In genomic region chr3:136750922-136751258, GRCh38 we compare ENCODE assay signal across 8 cellular contexts. TPM values are rescaled to one million over a fixed set of nuclear protein-coding genes. Genes with fewer than 3 reads are reported as not detected.
A peak's percentile ranks its signal among the peaks of the same experiment; 100 is the strongest.
DNase-seq lines count a peak whose midpoint lies in the region; ATAC-seq, FAIRE-seq and TF ChIP-seq lines count a peak whose summit lies in the region.

No MANE protein-coding gene starts in this region.

- H3K27ac Mint-ChIP-seq in CD4-positive, CD25-positive, alpha-beta regulatory T cell = peak overlapping the region; percentile 84 to 93 (median 91)

- H3K4me1 ChIP-seq in CD4-positive, CD25-positive, alpha-beta regulatory T cell (ENCODE audit: control insufficient read depth, insufficient read depth, low read length, poor library complexity, severe bottlenecking) = peaks cover 51% of the 10 kb centered on the region
- H3K4me1 ChIP-seq in OCI-LY3 (ENCODE audit: low read length) = peaks cover 31% of the 10 kb centered on the region
- H3K4me1 ChIP-seq in endothelial cell of umbilical vein (ENCODE audit: control insufficient read depth, extremely low read depth, insufficient read depth, low read length) = peaks cover 24% of the 10 kb centered on the region
- peaks cover 29% of the 10 kb centered on the region for H3K4me1 ChIP-seq in osteoblast (ENCODE audit: insufficient read depth, low read length)

- TSS peak; percentile 44 for BruUV-seq in endothelial cell of umbilical vein (replicated peaks; lab: Mats Ljungman, UMichigan)

- no peak for TF ChIP-seq POLR2A in endothelial cell of umbilical vein (IDR thresholded peaks at IDR 0.05; ENCODE audit: low read depth, low read length)

- intact Hi-C loops in endothelial cell of umbilical vein (cut with micrococcal nuclease) = loop anchor here (5.0 to 10.0 kb wide), 3 partner anchors 144 to 609 kb away; no protein-coding TSS in a partner anchor

- H3K9ac ChIP-seq in OCI-LY3 (ENCODE audit: low read length) (peak overlapping the region; percentile 94), endothelial cell of umbilical vein (replicated peaks; ENCODE audit: extremely low read depth, insufficient read depth, low read length) (peak overlapping the region; percentile 96)

- no peaks in the 10 kb centered on the region for H3K27me3 ChIP-seq in CD4-positive, CD25-positive, alpha-beta regulatory T cell (ENCODE audit: control insufficient read depth, insufficient read depth, low read length)
- H3K27me3 ChIP-seq in OCI-LY3 (ENCODE audit: low read depth, low read length) = no peaks in the 10 kb centered on the region
- H3K27me3 ChIP-seq in endothelial cell of umbilical vein (ENCODE audit: control insufficient read depth in 2 of 2, insufficient read depth in 2 of 2, low read length in 2 of 2) = no peaks in the 10 kb centered on the region
- no peaks in the 10 kb centered on the region for H3K27me3 ChIP-seq in osteoblast (ENCODE audit: insufficient read depth, low read length)

- peaks cover 24 to 62% (median 47%) of the 10 kb centered on the region in 4 donors for H3K4me1 Mint-ChIP-seq in CD4-positive, CD25-positive, alpha-beta regulatory T cell

- H3K9me3 Mint-ChIP-seq in CD4-positive, CD25-positive, alpha-beta regulatory T cell = peaks cover 0 to 2% (median 0%) of the 10 kb centered on the region in 7 donors

- peak overlapping the region; percentile 92 to 97 (median 97) for H3K4me3 Mint-ChIP-seq in CD4-positive, CD25-positive, alpha-beta regulatory T cell

- H2AFZ ChIP-seq in OCI-LY3 (ENCODE audit: low read depth, low read length) (no peak overlapping the region), endothelial cell of umbilical vein (ENCODE audit: low read depth, low read length) (peak overlapping the region; percentile 9), osteoblast (ENCODE audit: low read length) (peak overlapping the region; percentile 73)

- POLR2A ChIA-PET in endothelial cell of umbilical vein (lab: Charles Lee) = no interaction called here

- TF ChIP-seq CTCF in OCI-LY3 (IDR thresholded peaks at IDR 0.05; ENCODE audit: low read depth, low read length) (no peak), endothelial cell of umbilical vein (IDR thresholded peaks at IDR 0.05; ENCODE audit: extremely low read depth in 1 of 2, insufficient read depth in 1 of 2, low read depth in 1 of 2, low read length in 2 of 2) (no peak), osteoblast (IDR thresholded peaks at IDR 0.05; ENCODE audit: extremely low read depth, low read depth, low read length) (no peak)

- no peaks in the 10 kb centered on the region for H3K27me3 Mint-ChIP-seq in CD4-positive, CD25-positive, alpha-beta regulatory T cell

- no peaks in the 10 kb centered on the region for H4K20me1 ChIP-seq in OCI-LY3 (ENCODE audit: insufficient read depth, low read length)
- no peaks in the 10 kb centered on the region for H4K20me1 ChIP-seq in endothelial cell of umbilical vein (replicated peaks; ENCODE audit: control insufficient read depth, extremely low read depth, insufficient read depth, low read length)
- H4K20me1 ChIP-seq in osteoblast (ENCODE audit: insufficient read depth, low read length) = no peaks in the 10 kb centered on the region

- no peaks in the 10 kb centered on the region for H3K9me3 ChIP-seq in CD4-positive, CD25-positive, alpha-beta regulatory T cell (ENCODE audit: control insufficient read depth in 2 of 2, low read length in 2 of 2)
- H3K9me3 ChIP-seq in OCI-LY3 (ENCODE audit: insufficient read depth, low read length) (no peaks in the 10 kb centered on the region), endothelial cell of umbilical vein (replicated peaks; ENCODE audit: control insufficient read depth, insufficient read depth, low read length) (no peaks in the 10 kb centered on the region), osteoblast (ENCODE audit: low read depth, low read length) (no peaks in the 10 kb centered on the region)

- H3K36me3 ChIP-seq in CD4-positive, CD25-positive, alpha-beta regulatory T cell (ENCODE audit: control insufficient read depth, insufficient read depth, low read length) = no peaks in the 10 kb centered on the region
- H3K36me3 ChIP-seq in OCI-LY3 (replicated peaks; ENCODE audit: low read depth, low read length) (no peaks in the 10 kb centered on the region), endothelial cell of umbilical vein (ENCODE audit: control insufficient read depth in 2 of 2, extremely low read depth in 1 of 2, insufficient read depth in 2 of 2, low read length in 2 of 2) (no peaks in the 10 kb centered on the region), osteoblast (ENCODE audit: insufficient read depth, low read length) (no peaks in the 10 kb centered on the region)

- no peak for DNase-seq in CD4-positive, CD25-positive, alpha-beta regulatory T cell
- DNase-seq in endothelial cell of umbilical vein (ENCODE audit: low read depth, low spot score) = no peak
- peak; percentile 80 for DNase-seq in osteoblast (ENCODE audit: insufficient read length, low spot score, missing footprints)
- DNase-seq in SHP77 (lab: John Stamatoyannopoulos, UW) = no peak
- DNase-seq in stimulated activated CD4-positive, alpha-beta T cell treated with anti-CD3 and anti-CD28 coated beads, Interleukin-2, amount 100 ng/mL, for 48 hours = no peak

- H3K9me1 ChIP-seq in endothelial cell of umbilical vein (replicated peaks; ENCODE audit: control insufficient read depth, extremely low read depth, insufficient read depth, low read length) = no peaks in the 10 kb centered on the region

- CTCF ChIA-PET in endothelial cell of umbilical vein (lab: Charles Lee) = interaction anchor here (1.8 to 3.2 kb wide), 5 partner anchors 361 to 676 kb away, joined by 14 to 253 read pairs (median 93); no protein-coding TSS in a partner anchor

- H3K4me2 ChIP-seq in OCI-LY3 (ENCODE audit: low read length) (peak overlapping the region; percentile 97), endothelial cell of umbilical vein (ENCODE audit: insufficient read depth, low read length) (peak overlapping the region; percentile 95), osteoblast (ENCODE audit: insufficient read depth, low read length) (peak overlapping the region; percentile 89)

- ATAC-seq in CD4-positive, CD25-positive, alpha-beta regulatory T cell (ENCODE audit: low read depth in 2 of 2) = no peak
- ATAC-seq in HG03521 (IDR thresholded peaks at IDR 0.05; ENCODE audit: unreplicated experiment) (no peak), GM19455 (IDR thresholded peaks at IDR 0.05; ENCODE audit: unreplicated experiment) (no peak)

- peak overlapping the region; percentile 98 for H3K27ac ChIP-seq in CD4-positive, CD25-positive, alpha-beta regulatory T cell (ENCODE audit: insufficient read depth, low read length, poor library complexity, severe bottlenecking)
- H3K27ac ChIP-seq in OCI-LY3 (ENCODE audit: low read length) (peak overlapping the region; percentile 81), endothelial cell of umbilical vein (ENCODE audit: insufficient read depth, low read depth, low read length) (peak overlapping the region; percentile 86), osteoblast (ENCODE audit: low read depth, low read length) (peak overlapping the region; percentile 96)

- FAIRE-seq in endothelial cell of umbilical vein (lab: Jason Lieb, UNC) = no peak

- no peaks in the 10 kb centered on the region for H3K36me3 Mint-ChIP-seq in CD4-positive, CD25-positive, alpha-beta regulatory T cell

- H3K4me3 ChIP-seq in CD4-positive, CD25-positive, alpha-beta regulatory T cell (ENCODE audit: low read depth, low read length) = peak overlapping the region; percentile 86
- peak overlapping the region; percentile 92 for H3K4me3 ChIP-seq in OCI-LY3 (ENCODE audit: low read length)
- peak overlapping the region; percentile 59 to 93 (median 82) for H3K4me3 ChIP-seq in endothelial cell of umbilical vein (replicated peaks in 1 of 3; ENCODE audit: insufficient read depth in 1 of 3, low read depth in 1 of 3, low read length in 3 of 3)
- H3K4me3 ChIP-seq in osteoblast (ENCODE audit: insufficient read depth, low read length) = peak overlapping the region; percentile 91

- dilution Hi-C loops in endothelial cell of umbilical vein (cut with MboI; ENCODE audit: extremely low pct_ligation_motif_present, low sequenced_read_pairs) = no loop called here

- H3K79me2 ChIP-seq in OCI-LY3 (ENCODE audit: low read length) (peaks cover 61% of the 10 kb centered on the region), endothelial cell of umbilical vein (ENCODE audit: control insufficient read depth, insufficient read depth, low read length) (peaks cover 53% of the 10 kb centered on the region), osteoblast (ENCODE audit: insufficient read depth, low read length) (peaks cover 48% of the 10 kb centered on the region)

TF ChIP-seq in endothelial cell of umbilical vein, 7 proteins besides CTCF, POLR2A, EP300 and RAD21:
- TF ChIP-seq POLR2AphosphoS5 (IDR thresholded peaks at IDR 0.05; ENCODE audit: insufficient read depth, low read depth, low read length) = no peak
- TF ChIP-seq MAX (IDR thresholded peaks at IDR 0.05; ENCODE audit: insufficient read depth, insufficient read length) = no peak
- TF ChIP-seq JUN (IDR thresholded peaks at IDR 0.05; ENCODE audit: borderline replicate concordance, insufficient read depth, insufficient read length, low read depth) = no peak
- no peak for TF ChIP-seq FOS (IDR thresholded peaks at IDR 0.05; ENCODE audit: borderline replicate concordance, insufficient read depth, low read length)
- no peak for TF ChIP-seq MYC (IDR thresholded peaks at IDR 0.05; ENCODE audit: low read depth, low read length)
- no peak for TF ChIP-seq GATA2 (IDR thresholded peaks at IDR 0.05; ENCODE audit: insufficient read depth, insufficient read length, low read depth, low read length)
- TF ChIP-seq EZH2 (IDR thresholded peaks at IDR 0.05; ENCODE audit: borderline replicate concordance, low read depth, low read length, severe bottlenecking) = no peak

RNA-seq across cellular contexts. Expression of gene STAG1, which starts 1.3 kb away (rescaled TPM):
- total RNA-seq in CD4-positive, CD25-positive, alpha-beta regulatory T cell = 58.6 TPM
- polyA plus RNA-seq in CD4-positive, CD25-positive, alpha-beta regulatory T cell = 10 to 100 TPM; 16.0 to 28.6 (median 20.8) TPM
- total RNA-seq in endothelial cell of umbilical vein (40.6 and 42.1 TPM in 2 replicates), osteoblast (56.9 and 58.6 TPM in 2 replicates)
- polyA plus RNA-seq in endothelial cell of umbilical vein = 5.0 and 7.4 TPM in 2 replicates
- 10.4 and 10.6 TPM in 2 replicates for polyA plus RNA-seq in endothelial cell of umbilical vein (2011; cell fraction: cytosol; rRNA removed)
- 14.7 and 20.6 TPM in 2 replicates for polyA plus RNA-seq in endothelial cell of umbilical vein (2011; cell fraction: nucleus; rRNA removed)
- 11.5 and 19.6 TPM in 2 replicates for polyA plus RNA-seq in endothelial cell of umbilical vein (2012)
- 25.5 and 27.8 TPM in 2 replicates for polyA minus RNA-seq in endothelial cell of umbilical vein
- 23.1 TPM for polyA minus RNA-seq in endothelial cell of umbilical vein (2011; cell fraction: cytosol; rRNA and poly(A)+ RNA removed)
- polyA minus RNA-seq in endothelial cell of umbilical vein (2011; cell fraction: nucleus; rRNA and poly(A)+ RNA removed) = 49.6 and 68.4 TPM in 2 replicates
